In the genomic region with DNA sequence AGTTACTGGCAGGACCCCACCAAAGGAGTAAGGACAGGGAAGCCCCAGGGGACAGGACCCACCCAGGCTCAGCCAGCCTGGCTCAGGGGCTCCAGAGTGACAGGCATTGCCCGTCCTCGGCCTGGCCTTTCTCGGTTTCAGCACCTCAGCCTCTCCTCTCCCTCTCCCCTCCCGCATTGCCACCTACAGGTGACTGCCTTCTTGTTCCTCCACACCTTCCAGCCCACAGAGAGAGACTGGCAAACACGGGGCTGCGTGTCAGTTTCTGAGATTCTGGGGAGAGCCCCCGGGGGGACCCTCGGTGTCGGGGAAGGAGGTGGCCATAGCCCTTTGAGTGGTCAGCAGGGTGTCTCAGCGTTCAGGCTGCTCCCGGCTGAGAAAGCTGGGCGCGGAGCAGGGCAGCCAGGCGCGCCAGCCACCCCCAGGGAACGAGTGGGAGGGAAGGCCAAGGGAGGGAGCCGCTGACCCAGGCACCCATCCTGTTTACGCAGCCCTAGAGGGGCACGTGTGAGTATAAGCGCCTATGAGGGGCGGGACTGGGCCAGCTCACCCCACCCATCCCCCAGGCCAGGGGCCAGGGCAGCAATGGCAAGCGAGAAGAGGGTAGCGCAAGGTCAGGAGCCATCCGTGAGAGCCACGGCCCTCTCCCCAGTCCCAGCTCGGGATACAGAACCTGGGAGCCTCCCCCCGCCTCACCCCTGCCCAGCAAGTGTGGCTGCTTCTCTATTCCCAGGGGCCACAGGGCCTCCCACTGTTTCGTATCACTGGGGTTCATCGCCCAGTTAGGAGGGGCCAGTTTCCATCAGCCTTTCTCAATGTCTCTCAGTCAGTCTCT, we compare ENCODE assay signal across 1 cellular context.
A peak's percentile ranks its signal among the peaks of the same experiment; 100 is the strongest.
TF ChIP-seq lines count a peak whose summit lies in the region.

No MANE protein-coding gene starts in this region.

TF ChIP-seq in IMR-90, 13 proteins besides CTCF, POLR2A, EP300 and RAD21:
- TF ChIP-seq MXI1 (IDR thresholded peaks at IDR 0.05; ENCODE audit: borderline replicate concordance, low read depth, low read length) (no peak), BHLHE40 (IDR thresholded peaks at IDR 0.05; ENCODE audit: low read depth, low read length) (0 out of 2 replicates have a peak, but pooled peaks have one; percentile 46)
- TF ChIP-seq, protein P1, sequence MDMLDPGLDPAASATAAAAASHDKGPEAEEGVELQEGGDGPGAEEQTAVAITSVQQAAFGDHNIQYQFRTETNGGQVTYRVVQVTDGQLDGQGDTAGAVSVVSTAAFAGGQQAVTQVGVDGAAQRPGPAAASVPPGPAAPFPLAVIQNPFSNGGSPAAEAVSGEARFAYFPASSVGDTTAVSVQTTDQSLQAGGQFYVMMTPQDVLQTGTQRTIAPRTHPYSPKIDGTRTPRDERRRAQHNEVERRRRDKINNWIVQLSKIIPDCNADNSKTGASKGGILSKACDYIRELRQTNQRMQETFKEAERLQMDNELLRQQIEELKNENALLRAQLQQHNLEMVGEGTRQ (IDR thresholded peaks at IDR 0.05; ENCODE audit: low read depth, low read length) = peak; percentile 35; the same call in 1 of the 2 replicates
